ENCODE assay signal across 24 cellular contexts in genomic region chr5:163855754-163856153, GRCh38.
DNase-seq lines count a peak whose midpoint lies in the region; ATAC-seq, FAIRE-seq and TF ChIP-seq lines count a peak whose summit lies in the region.
"Had no signal": no experiment of that assay in that cellular context is flagged by ENCODE, and none has a peak within 500 bp of the region (broad histone marks: within the 10 kb centered on the region; RNA-seq: fewer than 3 reads in every experiment).

No MANE protein-coding gene starts in this region.

- no peak overlapping the region for H2BK15ac ChIP-seq in H1 (ENCODE audit: low read length)

- no peak overlapping the region for H3K4me2 ChIP-seq in HCT116 (ENCODE audit: low read length)
- no peak overlapping the region for H3K4me2 ChIP-seq in H1 (ENCODE audit: insufficient read depth in 1 of 2, low read depth in 2 of 2, low read length in 2 of 2)
- H3K4me2 ChIP-seq: A549; BLaER1 treated with 17β-estradiol and CSF1 and Interleukin-3, amounts not matched to agents 10 nM and 100 nM had no signal

- H2AFZ ChIP-seq in HCT116 (ENCODE audit: low read depth, low read length, poor library complexity, severe bottlenecking) (no peak overlapping the region), H1 (ENCODE audit: low read length) (no peak overlapping the region)

- H3K36me3 ChIP-seq in HCT116 (ENCODE audit: control insufficient read depth in 1 of 2, insufficient read depth in 2 of 2, low read length in 2 of 2) (no peaks in the 10 kb centered on the region), adipocyte (ENCODE audit: control insufficient read depth, insufficient read depth, low read length, severe bottlenecking) (no peaks in the 10 kb centered on the region), H1 (ENCODE audit: control insufficient read depth in 2 of 4, insufficient read depth in 4 of 4, low read length in 3 of 4) (no peaks in the 10 kb centered on the region), ovary (no peaks in the 10 kb centered on the region)
- no peaks in the 10 kb centered on the region for H3K36me3 ChIP-seq in CD8-positive, alpha-beta memory T cell (ENCODE audit: insufficient read depth, low read length)
- H3K36me3 ChIP-seq: BLaER1 treated with 17β-estradiol and CSF1 and Interleukin-3, amounts not matched to agents 10 nM and 100 nM had no signal

- no peaks in the 10 kb centered on the region for H3K36me3 Mint-ChIP-seq in CD8-positive, alpha-beta memory T cell
- H3K36me3 Mint-ChIP-seq: CD8-positive, alpha-beta T cell had no signal

- TF ChIP-seq CTCF in HCT116 (IDR thresholded peaks at IDR 0.05 in 2 of 3, conservative IDR thresholded peaks at IDR 0.05 in 1 of 3; ENCODE audit: borderline replicate concordance in 1 of 3, insufficient read depth in 1 of 3, low read depth in 2 of 3, low read length in 2 of 3) (no peak), H1 (IDR thresholded peaks at IDR 0.05; ENCODE audit: control extremely low read depth in 1 of 3, insufficient read depth in 1 of 3, low read depth in 1 of 3, low read length in 3 of 3) (no peak), ovary (IDR thresholded peaks at IDR 0.05) (no peak)

- TF ChIP-seq RAD21 in HCT116 (IDR thresholded peaks at IDR 0.05; ENCODE audit: low read depth) (no peak), H1 (IDR thresholded peaks at IDR 0.05 in 1 of 2, conservative IDR thresholded peaks at IDR 0.05 in 1 of 2; ENCODE audit: low read depth in 2 of 2, low read length in 2 of 2) (no peak)

- no peak overlapping the region for H3K4ac ChIP-seq in H1 (replicated peaks; ENCODE audit: insufficient read length, low read depth, low read length)

- H4K20me1 ChIP-seq in HCT116 (ENCODE audit: insufficient read depth), result no peaks in the 10 kb centered on the region
- H4K20me1 ChIP-seq in H1 (replicated peaks in 1 of 2; ENCODE audit: control insufficient read depth in 1 of 2, insufficient read depth in 2 of 2, low read length in 2 of 2), result no peaks in the 10 kb centered on the region
- H4K20me1 ChIP-seq: BLaER1 treated with 17β-estradiol and CSF1 and Interleukin-3, amounts not matched to agents 10 nM and 100 nM had no signal

- H3K9ac ChIP-seq in HCT116 (ENCODE audit: low read length), result no peak overlapping the region
- no peak overlapping the region for H3K9ac ChIP-seq in adipocyte (ENCODE audit: low read length)
- no peak overlapping the region for H3K9ac ChIP-seq in H1 (replicated peaks in 1 of 4; ENCODE audit: extremely low read depth in 1 of 4, low read depth in 3 of 4, low read length in 3 of 4)
- H3K9ac ChIP-seq: BLaER1 treated with 17β-estradiol and CSF1 and Interleukin-3, amounts not matched to agents 10 nM and 100 nM had no signal

- no peak overlapping the region for H2BK20ac ChIP-seq in H1 (ENCODE audit: low read length)

- CTCF ChIA-PET in HCT116 (lab: Charles Lee) (no interaction called here), H1 (lab: Charles Lee; ENCODE audit: partially characterized antibody) (no interaction called here)
- CTCF ChIA-PET in CD8-positive, alpha-beta memory T cell (lab: Charles Lee), result no interaction called here

- no peaks in the 10 kb centered on the region for H3K27me3 Mint-ChIP-seq in CD8-positive, alpha-beta memory T cell
- H3K27me3 Mint-ChIP-seq: B cell; CD4-positive, alpha-beta T cell had no signal

- H4K91ac ChIP-seq in H1 (replicated peaks; ENCODE audit: insufficient read length, low read length), result no peak overlapping the region

- no peaks in the 10 kb centered on the region for H3K9me2 ChIP-seq in HCT116 (ENCODE audit: insufficient read depth)

- H3K23me2 ChIP-seq in H1 (ENCODE audit: low read depth, low read length), result no peaks in the 10 kb centered on the region

- no peak overlapping the region for H3K56ac ChIP-seq in H1 (replicated peaks; ENCODE audit: insufficient read length, low read depth, low read length)

- no peaks in the 10 kb centered on the region for H3K79me2 ChIP-seq in HCT116 (ENCODE audit: insufficient read depth, low read length)
- H3K79me2 ChIP-seq in H1 (ENCODE audit: control insufficient read depth in 1 of 2, insufficient read depth in 2 of 2, low read length in 2 of 2), result no peaks in the 10 kb centered on the region

- intact Hi-C loops in HCT116 (cut with micrococcal nuclease) (loop anchor here (10.0 kb wide), 1 partner anchor 419 kb away; no protein-coding TSS in a partner anchor), ovary (cut with DNase I) (no loop called here)

- H3K9me3 Mint-ChIP-seq in CD8-positive, alpha-beta memory T cell, result peaks cover 5 to 41% (median 16%) of the 10 kb centered on the region in 5 donors

- H2BK120ac ChIP-seq in H1 (replicated peaks; ENCODE audit: low read depth, low read length), result no peak overlapping the region

- no peak for FAIRE-seq in H1 (lab: Jason Lieb, UNC)
- FAIRE-seq: A549, GM12878, GM12892, GM18507 had no signal

- POLR2A ChIA-PET in HCT116 (lab: Charles Lee) (no interaction called here), H1 (lab: Charles Lee; ENCODE audit: partially characterized antibody) (no interaction called here)
- POLR2A ChIA-PET in CD8-positive, alpha-beta memory T cell (lab: Charles Lee), result no interaction called here

- BruUV-seq in HCT116 (replicated peaks; lab: Mats Ljungman, UMichigan), result no TSS peak

- H3K4me3 ChIP-seq in HCT116 (replicated peaks in 1 of 2; ENCODE audit: low read depth in 1 of 2, low read length in 2 of 2) (no peak overlapping the region), adipocyte (ENCODE audit: low read length) (peak overlapping the region; percentile 19), H1 (ENCODE audit: extremely low read depth in 1 of 4, insufficient read depth in 2 of 4, low read depth in 3 of 4, low read length in 4 of 4) (no peak overlapping the region), ovary (no peak overlapping the region)
- no peak overlapping the region for H3K4me3 ChIP-seq in CD8-positive, alpha-beta memory T cell (ENCODE audit: low read length)
- H3K4me3 ChIP-seq: A549; BLaER1 treated with 17β-estradiol and CSF1 and Interleukin-3, amounts not matched to agents 10 nM and 100 nM; GM12878 had no signal

- no peak overlapping the region for H4K5ac ChIP-seq in H1 (ENCODE audit: insufficient read length, low read depth, low read length)

- ATAC-seq in HCT116, result no peak
- ATAC-seq: A549; CD8-positive, alpha-beta T cell; GM12878 had no signal

- H2BK12ac ChIP-seq in H1 (ENCODE audit: low read depth, low read length), result no peak overlapping the region

- TF ChIP-seq POLR2A in HCT116 (IDR thresholded peaks at IDR 0.05; ENCODE audit: borderline replicate concordance, extremely low read depth, insufficient read depth, insufficient read length) (no peak), H1 (IDR thresholded peaks at IDR 0.05; ENCODE audit: control extremely low read depth in 1 of 2, low read depth in 2 of 2, low read length in 2 of 2) (no peak), ovary (IDR thresholded peaks at IDR 0.05) (no peak)

- H3K23ac ChIP-seq in H1 (ENCODE audit: insufficient read length), result no peak overlapping the region

- TF ChIP-seq EP300 in H1 (IDR thresholded peaks at IDR 0.05; ENCODE audit: borderline replicate concordance in 1 of 2, low read depth in 2 of 2, low read length in 2 of 2) (no peak), ovary (IDR thresholded peaks at IDR 0.05) (no peak)

- DNase-seq in HCT116 (ENCODE audit: low read depth, low spot score), result no peak
- no peak for DNase-seq in adipocyte (ENCODE audit: low read depth)
- no peak for DNase-seq in H1 (ENCODE audit: low read depth in 1 of 2, low spot score in 2 of 2)
- no peak for DNase-seq in CD8-positive, alpha-beta memory T cell
- no peak for DNase-seq in ovary
- DNase-seq: AML-193; CD4-positive, alpha-beta T cell; CD8-positive, alpha-beta T cell; COR-L47; DMS 273 treated with DMSO at 0.1 percent for 48 hours; DMS153; DMS53; DMS79; DND-41; EL; GDM1 had no signal

- H3K18ac ChIP-seq in H1 (ENCODE audit: extremely low read depth, low read length), result no peak overlapping the region

- H3K79me1 ChIP-seq in H1 (ENCODE audit: low read depth, low read length), result no peaks in the 10 kb centered on the region

- no peak overlapping the region for H2BK5ac ChIP-seq in H1 (ENCODE audit: low read depth, low read length)

- no peak overlapping the region for H4K8ac ChIP-seq in H1 (ENCODE audit: extremely low read depth, insufficient read depth, low read length)

- H2AK5ac ChIP-seq in H1 (ENCODE audit: low read depth, low read length), result no peak overlapping the region

- H3K9me3 ChIP-seq in HCT116 (ENCODE audit: control insufficient read depth in 1 of 2, insufficient read depth in 1 of 2, low read depth in 1 of 2, low read length in 2 of 2), result peaks cover 0 to 6% of the 10 kb centered on the region in 2 experiments; a peak in 2 of 4 replicates
- peaks cover 70% of the 10 kb centered on the region for H3K9me3 ChIP-seq in adipocyte (ENCODE audit: control insufficient read depth, low read length)
- peaks cover 6 to 7% of the 10 kb centered on the region in 2 experiments; a peak in 3 of 4 replicates for H3K9me3 ChIP-seq in H1 (ENCODE audit: insufficient read depth in 2 of 2, low read depth in 1 of 2, low read length in 1 of 2)
- no peaks in the 10 kb centered on the region for H3K9me3 ChIP-seq in CD8-positive, alpha-beta memory T cell (ENCODE audit: low read length)
- no peaks in the 10 kb centered on the region for H3K9me3 ChIP-seq in ovary
- H3K9me3 ChIP-seq: A549 had no signal

- no peak overlapping the region for H3K27ac Mint-ChIP-seq in CD8-positive, alpha-beta memory T cell
- H3K27ac Mint-ChIP-seq: B cell; CD4-positive, alpha-beta T cell; CD8-positive, alpha-beta T cell had no signal

- no peaks in the 10 kb centered on the region for H3K4me1 Mint-ChIP-seq in CD8-positive, alpha-beta memory T cell
- H3K4me1 Mint-ChIP-seq: B cell had no signal

- H3K14ac ChIP-seq in H1 (ENCODE audit: insufficient read length), result no peak overlapping the region

- WGBS in H1 (ENCODE audit: extremely low coverage in 1 of 2, insufficient coverage in 1 of 2, insufficient read length in 1 of 2, insufficient replicate concordance in 2 of 2, low coverage in 1 of 2, low lambda C conversion rate in 2 of 2, missing lambda C conversion rate in 1 of 2), 2 experiments, result 90% methylated on average over 1 of the region's 1 CpG; no CpG with 5 or more reads in 1 of the 2 experiments
- WGBS in ovary, 3 donors, result 78 to 93% (median 92%) methylated on average over 1 of the region's 1 CpG

- H3K27ac ChIP-seq in HCT116 (ENCODE audit: low read depth, low read length) (no peak overlapping the region), H1 (ENCODE audit: low read depth, low read length) (no peak overlapping the region), ovary (no peak overlapping the region)
- H3K27ac ChIP-seq in CD8-positive, alpha-beta memory T cell (ENCODE audit: low read depth, low read length), result no peak overlapping the region
- H3K27ac ChIP-seq: 22Rv1; A549; BLaER1 treated with 17β-estradiol and CSF1 and Interleukin-3, amounts not matched to agents 10 nM and 100 nM; C4-2B had no signal

- no peaks in the 10 kb centered on the region for H3K27me3 ChIP-seq in HCT116 (ENCODE audit: insufficient read depth, low read length)
- H3K27me3 ChIP-seq in adipocyte (replicated peaks; ENCODE audit: control insufficient read depth, insufficient read depth, low read length), result no peaks in the 10 kb centered on the region
- H3K27me3 ChIP-seq in H1 (replicated peaks in 1 of 4; ENCODE audit: control insufficient read depth in 3 of 4, extremely low read depth in 1 of 4, insufficient read depth in 3 of 4, low read length in 3 of 4), result no peaks in the 10 kb centered on the region
- H3K27me3 ChIP-seq in CD8-positive, alpha-beta memory T cell (ENCODE audit: insufficient read depth, low read length, poor library complexity, severe bottlenecking), result no peaks in the 10 kb centered on the region
- H3K27me3 ChIP-seq in ovary, result no peaks in the 10 kb centered on the region
- H3K27me3 ChIP-seq: BLaER1 treated with 17β-estradiol and CSF1 and Interleukin-3, amounts not matched to agents 10 nM and 100 nM had no signal

- H3K4me1 ChIP-seq in HCT116 (ENCODE audit: control insufficient read depth in 1 of 2, insufficient read depth in 2 of 2, low read length in 2 of 2), result no peaks in the 10 kb centered on the region
- no peaks in the 10 kb centered on the region for H3K4me1 ChIP-seq in adipocyte (ENCODE audit: control insufficient read depth, insufficient read depth, low read length)
- no peaks in the 10 kb centered on the region for H3K4me1 ChIP-seq in H1 (replicated peaks in 1 of 4; ENCODE audit: control insufficient read depth in 3 of 4, insufficient read depth in 4 of 4, low read length in 3 of 4)
- no peaks in the 10 kb centered on the region for H3K4me1 ChIP-seq in CD8-positive, alpha-beta memory T cell (ENCODE audit: insufficient read depth, low read length)
- no peaks in the 10 kb centered on the region for H3K4me1 ChIP-seq in ovary (ENCODE audit: insufficient read depth)
- H3K4me1 ChIP-seq: A549; BLaER1 treated with 17β-estradiol and CSF1 and Interleukin-3, amounts not matched to agents 10 nM and 100 nM had no signal

- RAD21 ChIA-PET in HCT116 (lab: Charles Lee; ENCODE audit: low non-redundant PET in 1 of 2, low total read pairs in 2 of 2, uncharacterized antibody in 2 of 2, unreplicated experiment in 2 of 2), result no interaction called here

- H3K4me3 Mint-ChIP-seq in CD8-positive, alpha-beta memory T cell, result no peak overlapping the region
- H3K4me3 Mint-ChIP-seq: B cell; CD4-positive, alpha-beta T cell; CD8-positive, alpha-beta T cell had no signal

Comparison
In these comparisons a context has a peak if more than half of its experiments do, and no peak if none do; other contexts are left out.
1. Of the 16 proteins assayed by ChIP-seq in both H1 and HCT116: peak only in H1: none; only in HCT116: none; in both: ZNF274; in neither: 15.